Comparison of ENCODE assay signal across 16 cellular contexts in the genomic region with DNA sequence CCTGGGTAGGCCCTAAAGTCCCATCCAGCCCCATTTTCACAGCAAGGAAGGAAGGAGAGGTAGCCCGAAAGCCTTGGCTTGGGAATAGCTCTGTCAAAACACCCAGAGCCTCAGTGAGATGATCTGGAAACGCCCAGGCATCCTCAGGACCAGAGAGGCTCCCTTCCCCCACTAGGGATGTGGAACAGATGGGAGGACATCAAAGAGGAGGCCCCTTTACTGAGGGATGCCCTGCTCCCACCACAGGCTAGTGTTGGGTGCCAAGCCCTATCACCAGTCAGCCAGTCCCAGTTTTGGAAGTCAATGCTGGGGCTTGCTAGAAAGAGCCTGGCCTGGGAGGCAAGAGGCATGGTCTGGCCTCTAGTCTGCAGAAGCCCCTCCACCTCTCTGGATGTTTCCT. TPM values are rescaled to one million over a fixed set of nuclear protein-coding genes. Genes with fewer than 3 reads are reported as not detected.
"Had no signal": no experiment of that assay in that cellular context is flagged by ENCODE, and none has a peak within 500 bp of the region (broad histone marks: within the 10 kb centered on the region; RNA-seq: fewer than 3 reads in every experiment).

No MANE protein-coding gene starts in this region.

- DNase-seq: activated CD4-positive, alpha-beta T cell treated with anti-CD3 and anti-CD28 coated beads, Interleukin-2, amount 10 ng/mL, durations not matched to agents 7 days and 5 days; activated CD4-positive, CD25-positive, alpha-beta regulatory T cell; activated CD8-positive, alpha-beta T cell treated with anti-CD3 and anti-CD28 coated beads, Interleukin-2, amount 10 ng/mL, durations not matched to agents 7 days and 5 days; endodermal cell; pancreas; right lobe of liver; SK-N-SH; small intestine; stimulated activated CD4-positive, alpha-beta T cell treated with anti-CD3 and anti-CD28 coated beads, Interleukin-4, amount 100 ng/mL, for 1 hour; stomach had no signal

- H3K27ac ChIP-seq: epithelial cell of prostate, hepatocyte, pancreas, right lobe of liver, stomach, thoracic aorta, upper lobe of left lung had no signal

- ATAC-seq: activated CD8-positive, alpha-beta T cell treated with anti-CD3 and anti-CD28 coated beads, Interleukin-2, amount 10 ng/mL, durations not matched to agents 7 days and 5 days; pancreas; right lobe of liver had no signal

RNA-seq across cellular contexts. Expression of gene TPPP3, which starts 4.7 kb away (rescaled TPM):
- total RNA-seq: activated CD4-positive, alpha-beta T cell treated with anti-CD3 and anti-CD28 coated beads, Interleukin-2, amount 10 ng/mL, durations not matched to agents 7 days and 5 days; activated CD8-positive, alpha-beta T cell treated with anti-CD3 and anti-CD28 coated beads, Interleukin-2, amount 10 ng/mL, durations not matched to agents 7 days and 5 days had no signal

RNA-seq across cellular contexts. Expression of gene HSD11B2, which starts 42.3 kb away (rescaled TPM):
- total RNA-seq: activated CD4-positive, alpha-beta T cell treated with anti-CD3 and anti-CD28 coated beads, Interleukin-2, amount 10 ng/mL, durations not matched to agents 7 days and 5 days; activated CD8-positive, alpha-beta T cell treated with anti-CD3 and anti-CD28 coated beads, Interleukin-2, amount 10 ng/mL, durations not matched to agents 7 days and 5 days; glomerular endothelial cell; pulmonary artery endothelial cell; thoracic aorta had no signal
